8 cellular contexts compared by ENCODE assay signal in the genomic region with DNA sequence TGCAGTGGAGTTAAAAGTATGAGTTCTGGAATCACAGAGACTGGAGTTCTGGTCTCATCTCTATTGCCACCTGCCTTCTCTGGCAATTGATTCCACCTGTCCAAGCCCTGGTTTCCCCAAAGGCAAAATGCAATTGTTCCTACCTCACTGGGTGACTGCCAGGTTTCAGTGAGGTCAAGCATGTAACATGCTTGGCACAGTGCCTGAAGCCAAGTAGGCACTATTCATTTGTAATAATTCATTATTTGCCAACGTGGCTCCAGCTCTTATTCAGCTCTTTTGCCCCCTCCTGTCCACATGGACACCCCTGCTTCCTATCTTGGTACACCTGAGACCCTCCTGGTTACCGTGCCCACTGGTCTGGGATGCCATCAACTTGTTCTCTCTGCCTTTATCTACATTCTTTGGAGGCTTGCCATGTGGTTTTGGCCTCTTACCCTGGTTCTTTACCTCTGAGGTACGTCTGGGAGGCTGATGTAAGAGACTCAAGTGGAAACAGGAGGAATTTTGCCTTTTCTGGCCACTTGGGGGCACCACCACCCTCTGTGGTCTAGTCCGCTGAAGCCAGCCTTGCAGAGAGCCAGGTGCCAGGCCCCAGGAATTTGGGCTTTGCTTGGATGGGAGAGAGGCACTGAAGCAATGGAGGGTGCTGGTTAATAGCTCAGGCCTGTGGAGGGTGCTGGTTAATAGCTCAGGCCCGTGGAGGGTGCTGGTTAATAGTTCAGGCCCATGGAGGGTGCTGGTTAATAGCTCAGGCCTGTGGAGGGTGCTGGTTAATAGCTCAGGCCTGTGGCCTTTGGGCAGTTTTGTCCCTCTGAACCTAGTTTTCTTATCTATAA. TPM values are rescaled to one million over a fixed set of nuclear protein-coding genes. Genes with fewer than 3 reads are reported as not detected.
A peak's percentile ranks its signal among the peaks of the same experiment; 100 is the strongest.
DNase-seq lines count a peak whose midpoint lies in the region; ATAC-seq and TF ChIP-seq lines count a peak whose summit lies in the region.

No MANE protein-coding gene starts in this region.

- no peaks in the 10 kb centered on the region for H3K79me2 ChIP-seq in HCT116 (ENCODE audit: insufficient read depth, low read length)

- H3K4me1 ChIP-seq in HCT116 (ENCODE audit: control insufficient read depth in 1 of 2, insufficient read depth in 2 of 2, low read length in 2 of 2) (peaks cover 8 to 12% of the 10 kb centered on the region in 2 experiments; a peak in 3 of 4 replicates), right lobe of liver (peaks cover 0 to 19% (median 4%) of the 10 kb centered on the region in 4 donors)

- H3K4me1 Mint-ChIP-seq in activated CD4-positive, alpha-beta T cell treated with anti-CD3 and anti-CD28 coated beads, Interleukin-2, amount 10 ng/mL, durations not matched to agents 24 days and 14 days: peaks cover 9% of the 10 kb centered on the region

- peak overlapping the region; percentile 7 for H3K4me3 Mint-ChIP-seq in activated CD4-positive, alpha-beta T cell treated with anti-CD3 and anti-CD28 coated beads, Interleukin-2, amount 10 ng/mL, durations not matched to agents 24 days and 14 days

- no peaks in the 10 kb centered on the region for H3K9me2 ChIP-seq in HCT116 (ENCODE audit: insufficient read depth)

- POLR2A ChIA-PET in HCT116 (lab: Charles Lee): interaction anchor here (0.9 to 1.8 kb wide), 3 partner anchors 18 to 120 kb away, joined by 3 to 5 read pairs (median 4); no protein-coding TSS in a partner anchor

- peaks cover 30% of the 10 kb centered on the region for H3K27me3 Mint-ChIP-seq in activated CD4-positive, alpha-beta T cell treated with anti-CD3 and anti-CD28 coated beads, Interleukin-2, amount 10 ng/mL, durations not matched to agents 24 days and 14 days

- no peaks in the 10 kb centered on the region for H3K9me3 Mint-ChIP-seq in activated CD4-positive, alpha-beta T cell treated with anti-CD3 and anti-CD28 coated beads, Interleukin-2, amount 10 ng/mL, durations not matched to agents 24 days and 14 days

- peak; percentile 78 for TF ChIP-seq RAD21 in HCT116 (IDR thresholded peaks at IDR 0.05; ENCODE audit: low read depth)

- peak; percentile 78 to 88 (median 83) for TF ChIP-seq CTCF in HCT116 (IDR thresholded peaks at IDR 0.05 in 2 of 3, conservative IDR thresholded peaks at IDR 0.05 in 1 of 3; ENCODE audit: borderline replicate concordance in 1 of 3, insufficient read depth in 1 of 3, low read depth in 2 of 3, low read length in 2 of 3)
- TF ChIP-seq CTCF in right lobe of liver (IDR thresholded peaks at IDR 0.05): peak; percentile 37 to 62 (median 58)

- intact Hi-C loops in HCT116 (cut with micrococcal nuclease) (loop anchor here (1.0 kb wide), 1 partner anchor 120 kb away; no protein-coding TSS in a partner anchor), right lobe of liver (cut with DNase I) (no loop called here)
- intact Hi-C loops in activated CD4-positive, alpha-beta T cell treated with anti-CD3 and anti-CD28 coated beads, Interleukin-2, amount 10 ng/mL, durations not matched to agents 24 days and 14 days (cut with micrococcal nuclease): loop anchor here (1.0 to 5.0 kb wide), 2 partner anchors 120 to 140 kb away; a partner anchor contains a TSS

- H3K4me3 ChIP-seq in HCT116 (replicated peaks in 1 of 2; ENCODE audit: low read depth in 1 of 2, low read length in 2 of 2) (no peak overlapping the region), right lobe of liver (no peak overlapping the region)

- peak overlapping the region; percentile 34 for H3K27ac Mint-ChIP-seq in activated CD4-positive, alpha-beta T cell treated with anti-CD3 and anti-CD28 coated beads, Interleukin-2, amount 10 ng/mL, durations not matched to agents 24 days and 14 days

- H3K36me3 Mint-ChIP-seq in activated CD4-positive, alpha-beta T cell treated with anti-CD3 and anti-CD28 coated beads, Interleukin-2, amount 10 ng/mL, durations not matched to agents 24 days and 14 days (ENCODE audit: low read depth): no peaks in the 10 kb centered on the region

- RAD21 ChIA-PET in HCT116 (lab: Charles Lee; ENCODE audit: low non-redundant PET in 1 of 2, low total read pairs in 2 of 2, uncharacterized antibody in 2 of 2, unreplicated experiment in 2 of 2): interaction anchor here (0.6 to 1.9 kb wide), 6 partner anchors 62 to 478 kb away, joined by 3 to 7 read pairs (median 4); no protein-coding TSS in a partner anchor

- BruUV-seq in HCT116 (replicated peaks; lab: Mats Ljungman, UMichigan): no TSS peak

- H3K27me3 ChIP-seq in HCT116 (ENCODE audit: insufficient read depth, low read length): no peaks in the 10 kb centered on the region
- H3K27me3 ChIP-seq in right lobe of liver: peaks cover 0 to 4% of the 10 kb centered on the region in 2 donors

- peak; percentile 58 to 61 for DNase-seq in AML-193 (lab: John Stamatoyannopoulos, UW)
- DNase-seq in HCT116 (ENCODE audit: low read depth, low spot score): peak; percentile 89
- DNase-seq in NCI-H510A (lab: John Stamatoyannopoulos, UW): peak; percentile 80
- peak; percentile 87 for DNase-seq in activated CD4-positive, alpha-beta T cell treated with anti-CD3 and anti-CD28 coated beads, Interleukin-2, amount 10 ng/mL, durations not matched to agents 24 days and 14 days
- DNase-seq in dermis blood vessel endothelial cell: peak; percentile 83
- DNase-seq in right lobe of liver: peak in 2 of 3 donors; percentile 37 to 61
- peak; percentile 16 for DNase-seq in stimulated activated CD8-positive, alpha-beta memory T cell treated with anti-CD3 and anti-CD28 coated beads, Interleukin-12 subunit alpha, Interleukin-12 subunit beta, amount 100 ng/mL, for 4 hours (ENCODE audit: low read depth)

- TF ChIP-seq POLR2A in HCT116 (IDR thresholded peaks at IDR 0.05; ENCODE audit: borderline replicate concordance, extremely low read depth, insufficient read depth, insufficient read length): no peak
- no peak for TF ChIP-seq POLR2A in right lobe of liver (IDR thresholded peaks at IDR 0.05)

- no peaks in the 10 kb centered on the region for H4K20me1 ChIP-seq in HCT116 (ENCODE audit: insufficient read depth)

- CTCF ChIA-PET in HCT116 (lab: Charles Lee): interaction anchor here (0.6 to 2.3 kb wide), 29 partner anchors 9 to 543 kb away, joined by 3 to 20 read pairs (median 4); a partner anchor contains a TSS

- no peak overlapping the region for H3K27ac ChIP-seq in HCT116 (ENCODE audit: low read depth, low read length)
- no peak overlapping the region for H3K27ac ChIP-seq in right lobe of liver

- H3K9me3 ChIP-seq in HCT116 (ENCODE audit: control insufficient read depth in 1 of 2, insufficient read depth in 1 of 2, low read depth in 1 of 2, low read length in 2 of 2) (no peaks in the 10 kb centered on the region), right lobe of liver (no peaks in the 10 kb centered on the region)

- H3K4me2 ChIP-seq in HCT116 (ENCODE audit: low read length): peak overlapping the region; percentile 50

- no peak overlapping the region for H3K9ac ChIP-seq in HCT116 (ENCODE audit: low read length)

- H2AFZ ChIP-seq in HCT116 (ENCODE audit: low read depth, low read length, poor library complexity, severe bottlenecking): peak overlapping the region; percentile 73

- H3K36me3 ChIP-seq in HCT116 (ENCODE audit: control insufficient read depth in 1 of 2, insufficient read depth in 2 of 2, low read length in 2 of 2) (no peaks in the 10 kb centered on the region), right lobe of liver (no peaks in the 10 kb centered on the region)

- ATAC-seq in HCT116: peak; percentile 92
- ATAC-seq in right lobe of liver: peak; percentile 46 to 68 (median 58)
- ATAC-seq in GM21786 (IDR thresholded peaks at IDR 0.05; ENCODE audit: unreplicated experiment): no peak

- 17% methylated on average over 4 of the region's 5 CpGs for WGBS in right lobe of liver (ENCODE audit: insufficient coverage, low coverage, low lambda C conversion rate, missing lambda C conversion rate)

TF ChIP-seq in HCT116, 20 proteins besides CTCF, POLR2A, EP300 and RAD21:
- TF ChIP-seq EZH2 (IDR thresholded peaks at IDR 0.05) (no peak), CEBPB (IDR thresholded peaks at IDR 0.05; ENCODE audit: low read depth) (peak; percentile 75; the same call in 1 of the 2 replicates), YY1 (IDR thresholded peaks at IDR 0.05; ENCODE audit: extremely low read depth, insufficient replicate concordance, low read depth, low read length) (peak; percentile 17), POLR2AphosphoS5 (IDR thresholded peaks at IDR 0.05; ENCODE audit: low read depth, low read length) (peak; percentile 38)
- TF ChIP-seq, protein P1, sequence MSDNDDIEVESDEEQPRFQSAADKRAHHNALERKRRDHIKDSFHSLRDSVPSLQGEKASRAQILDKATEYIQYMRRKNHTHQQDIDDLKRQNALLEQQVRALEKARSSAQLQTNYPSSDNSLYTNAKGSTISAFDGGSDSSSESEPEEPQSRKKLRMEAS (IDR thresholded peaks at IDR 0.05): peak; percentile 64

RNA-seq across cellular contexts. Expression of a gene that starts 1.7 kb away (rescaled TPM):
- total RNA-seq in HCT116 (2021; ENCODE audit: unreplicated experiment): not detected
- polyA plus RNA-seq in HCT116 (2012): not detected in 2 replicates
- 0.44 and 0.76 TPM in 2 replicates for total RNA-seq in activated CD4-positive, alpha-beta T cell treated with anti-CD3 and anti-CD28 coated beads, Interleukin-2, amount 10 ng/mL, durations not matched to agents 24 days and 14 days
- 0.05 and 0.17 TPM in 2 replicates for total RNA-seq in dermis blood vessel endothelial cell
- total RNA-seq in right lobe of liver: under 1 TPM in 4 of 6 experiments, not detected in 2; 0.07 to 0.43 (median 0.19) TPM

RNA-seq across cellular contexts. Expression of a gene that starts 32.2 kb away (rescaled TPM):
- 0.20 TPM for total RNA-seq in HCT116 (2021; ENCODE audit: unreplicated experiment)
- polyA plus RNA-seq in HCT116 (2012): 0.15 and 0.21 TPM in 2 replicates
- total RNA-seq in activated CD4-positive, alpha-beta T cell treated with anti-CD3 and anti-CD28 coated beads, Interleukin-2, amount 10 ng/mL, durations not matched to agents 24 days and 14 days: not detected in 2 replicates
- not detected in 2 replicates for total RNA-seq in dermis blood vessel endothelial cell
- 1 to 10 TPM in 5 of 6 experiments, under 1 TPM in 1; 0.92 to 6.1 (median 1.5) TPM for total RNA-seq in right lobe of liver

Comparison
In these comparisons a context has a peak if more than half of its experiments do, and no peak if none do; other contexts are left out.
1. DNase-seq: peak in every context shown above with its lines; median percentile 89 in HCT116; 87 in activated CD4-positive, alpha-beta T cell treated with anti-CD3 and anti-CD28 coated beads, Interleukin-2, amount 10 ng/mL, durations not matched to agents 24 days and 14 days; 83 in dermis blood vessel endothelial cell; 80 in NCI-H510A; 60 in AML-193; 49 in right lobe of liver; 16 in stimulated activated CD8-positive, alpha-beta memory T cell treated with anti-CD3 and anti-CD28 coated beads, Interleukin-12 subunit alpha, Interleukin-12 subunit beta, amount 100 ng/mL, for 4 hours.
2. intact Hi-C loops: an anchor here in HCT116 (1.0 kb wide) and activated CD4-positive, alpha-beta T cell treated with anti-CD3 and anti-CD28 coated beads, Interleukin-2, amount 10 ng/mL, durations not matched to agents 24 days and 14 days (1.0 to 5.0 kb wide); none called in right lobe of liver.